14 cellular contexts compared by ENCODE assay signal in the genomic region with DNA sequence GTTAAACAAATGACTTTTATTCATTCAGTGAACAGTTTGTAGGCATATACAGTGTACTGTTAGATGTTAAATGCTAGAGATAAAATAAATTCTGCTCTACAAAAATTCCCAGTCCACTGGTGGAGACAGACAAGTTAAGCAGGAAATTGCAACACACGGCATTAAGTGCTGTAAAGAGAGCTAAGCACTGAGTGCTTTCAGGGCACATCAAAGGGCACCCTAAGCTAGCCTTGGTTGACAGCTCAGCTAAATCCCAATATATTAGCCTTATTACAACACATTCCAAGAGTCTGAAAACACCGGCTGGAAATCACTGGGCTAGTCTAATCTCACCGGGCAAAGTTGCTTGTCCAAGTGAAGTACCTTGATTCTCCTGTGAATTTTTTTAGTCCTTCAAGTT. TPM values are rescaled to one million over a fixed set of nuclear protein-coding genes. Genes with fewer than 3 reads are reported as not detected.
DNase-seq lines count a peak whose midpoint lies in the region; ATAC-seq and TF ChIP-seq lines count a peak whose summit lies in the region.
"Had no signal": no experiment of that assay in that cellular context is flagged by ENCODE, and none has a peak within 500 bp of the region (broad histone marks: within the 10 kb centered on the region; RNA-seq: fewer than 3 reads in every experiment).

No MANE protein-coding gene starts in this region.

- intact Hi-C loops in Right ventricle myocardium superior (cut with DNase I), result no loop called here
- intact Hi-C loops in cardiac septum (cut with DNase I), result no loop called here
- intact Hi-C loops in uterus (cut with DNase I; ENCODE audit: low total_unique reads), result no loop called here

- H3K36me3 ChIP-seq in kidney epithelial cell (ENCODE audit: control insufficient read depth, insufficient read depth, low read length) (no peaks in the 10 kb centered on the region), uterus (no peaks in the 10 kb centered on the region)
- H3K36me3 ChIP-seq: BE2C, transverse colon had no signal

- DNase-seq in Right ventricle myocardium superior (no peak), cardiac septum (ENCODE audit: low spot score) (no peak), astrocyte of the hippocampus (ENCODE audit: low read depth, low spot score) (peak; percentile 35), kidney epithelial cell (ENCODE audit: low read depth) (peak; percentile 55), middle frontal gyrus (ENCODE audit: extremely low spot score, low spot score) (no peak), uterus (no peak)
- DNase-seq: activated naive CD8-positive, alpha-beta T cell treated with anti-CD3 and anti-CD28 coated beads for 36 hours; BE2C; effector CD4-positive, alpha-beta T cell; Karpas-422; small intestine; transverse colon had no signal

- TF ChIP-seq CTCF in kidney epithelial cell (IDR thresholded peaks at IDR 0.05; ENCODE audit: insufficient read depth, low read length, poor library complexity, severe bottlenecking), result no peak
- TF ChIP-seq CTCF in uterus (IDR thresholded peaks at IDR 0.05), result no peak

- no peaks in the 10 kb centered on the region for H3K4me1 ChIP-seq in uterus
- H3K4me1 ChIP-seq: BE2C, transverse colon had no signal

- H3K4me3 ChIP-seq in kidney epithelial cell (ENCODE audit: low read depth, low read length) (no peak overlapping the region), uterus (no peak overlapping the region)
- H3K4me3 ChIP-seq: transverse colon had no signal

- ATAC-seq in Right ventricle myocardium superior (ENCODE audit: poor library complexity) (peak; percentile 38), HG03520 (IDR thresholded peaks at IDR 0.05; ENCODE audit: unreplicated experiment) (no peak), HG02973 (IDR thresholded peaks at IDR 0.05; ENCODE audit: unreplicated experiment) (no peak)

- H3K9me3 ChIP-seq in uterus, result no peaks in the 10 kb centered on the region
- H3K9me3 ChIP-seq: BE2C, transverse colon had no signal

- H3K27me3 ChIP-seq in kidney epithelial cell (ENCODE audit: control insufficient read depth, insufficient read depth, low read length) (no peaks in the 10 kb centered on the region), uterus (no peaks in the 10 kb centered on the region)
- H3K27me3 ChIP-seq: BE2C, transverse colon had no signal

- no peak for TF ChIP-seq POLR2A in uterus (IDR thresholded peaks at IDR 0.05)

- H3K27ac ChIP-seq in uterus, result no peak overlapping the region
- H3K27ac ChIP-seq: transverse colon had no signal

RNA-seq across cellular contexts. Expression of gene NOX4, which starts 55.1 kb away (rescaled TPM):
- total RNA-seq in Right ventricle myocardium superior (1.7 TPM), cardiac septum (9.4 TPM), kidney epithelial cell (11.2 and 16.8 TPM in 2 replicates), uterus (10 to 100 TPM; 12.3 to 58.4 (median 27.9) TPM)
- total RNA-seq: activated naive CD8-positive, alpha-beta T cell treated with anti-CD3 and anti-CD28 coated beads for 36 hours had no signal

Comparison
In these comparisons a context has a peak if more than half of its experiments do, and no peak if none do; other contexts are left out.
1. DNase-seq: peak in astrocyte of the hippocampus (single experiment) and kidney epithelial cell (single experiment); none in Right ventricle myocardium superior (single experiment), cardiac septum (single experiment), middle frontal gyrus (single experiment) and uterus (0 of 2).